In the genomic region with DNA sequence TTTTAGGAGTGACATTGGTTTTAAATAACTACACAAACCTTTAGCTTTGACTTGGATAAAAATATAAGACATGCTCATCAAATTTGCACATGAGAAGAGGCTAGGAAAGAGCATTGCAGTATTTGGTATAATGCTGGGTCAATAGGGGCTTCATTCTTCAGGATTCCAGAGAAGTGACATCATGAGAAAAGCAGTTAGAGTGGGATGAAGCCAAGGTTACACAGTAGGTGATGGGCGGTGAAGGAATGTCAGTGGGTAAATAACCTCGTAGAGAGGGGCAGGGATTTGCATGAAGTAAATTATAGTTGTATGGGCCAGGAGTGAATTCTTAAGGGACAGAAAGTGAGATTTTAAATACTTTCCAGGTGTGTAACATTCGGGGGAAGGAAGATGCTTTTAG, we compare ENCODE assay signal across 12 cellular contexts.
DNase-seq lines count a peak whose midpoint lies in the region; ATAC-seq and TF ChIP-seq lines count a peak whose summit lies in the region.
"Had no signal": no experiment of that assay in that cellular context is flagged by ENCODE, and none has a peak within 500 bp of the region (broad histone marks: within the 10 kb centered on the region; RNA-seq: fewer than 3 reads in every experiment).

No MANE protein-coding gene starts in this region.

- H2AFZ ChIP-seq in smooth muscle cell (ENCODE audit: low read depth) = no peak overlapping the region

- WGBS in smooth muscle cell (ENCODE audit: low lambda C conversion rate) = 9% methylated on average over 3 of the region's 3 CpGs

- H3K9me3 ChIP-seq in adipocyte (ENCODE audit: control insufficient read depth, low read length) = no peaks in the 10 kb centered on the region
- no peaks in the 10 kb centered on the region for H3K9me3 ChIP-seq in iPS-18a (ENCODE audit: control insufficient read depth, low read depth, low read length)
- H3K9me3 ChIP-seq in smooth muscle cell (replicated peaks; ENCODE audit: low read depth) = no peaks in the 10 kb centered on the region

- H3K27me3 ChIP-seq in adipocyte (replicated peaks; ENCODE audit: control insufficient read depth, insufficient read depth, low read length) = no peaks in the 10 kb centered on the region
- no peaks in the 10 kb centered on the region for H3K27me3 ChIP-seq in iPS-18a (ENCODE audit: control insufficient read depth, insufficient read depth, low read length)
- H3K27me3 ChIP-seq in smooth muscle cell (ENCODE audit: low read depth) = no peaks in the 10 kb centered on the region

- ATAC-seq in HG03457 (IDR thresholded peaks at IDR 0.05; ENCODE audit: unreplicated experiment) = no peak
- ATAC-seq: left lobe of liver had no signal

- peak overlapping the region; percentile 70 for H3K4me2 ChIP-seq in smooth muscle cell

- no peaks in the 10 kb centered on the region for H3K79me2 ChIP-seq in smooth muscle cell (ENCODE audit: low read depth)

- no peaks in the 10 kb centered on the region for H3F3A ChIP-seq in smooth muscle cell (ENCODE audit: low read depth)

- DNase-seq in HS-27A (ENCODE audit: low read depth) = peak; percentile 71
- peak; percentile 19 for DNase-seq in adipocyte (ENCODE audit: low read depth)
- DNase-seq in smooth muscle cell (lab: John Stamatoyannopoulos, UW; ENCODE audit: unreplicated experiment) = no peak
- DNase-seq in putamen (ENCODE audit: low spot score) = no peak
- DNase-seq in nucleus accumbens (lab: John Stamatoyannopoulos, UW) = no peak
- DNase-seq: activated CD4-positive, alpha-beta T cell treated with anti-CD3 and anti-CD28 coated beads, Interleukin-2, amount 10 ng/mL, durations not matched to agents 7 days and 5 days; activated naive CD4-positive, alpha-beta T cell treated with anti-CD3 and anti-CD28 coated beads for 36 hours; NCI-H2171 had no signal

- H3K4me1 ChIP-seq in adipocyte (ENCODE audit: control insufficient read depth, insufficient read depth, low read length) = peaks cover 8% of the 10 kb centered on the region
- H3K4me1 ChIP-seq in iPS-18a (ENCODE audit: control insufficient read depth, low read depth, low read length) = peaks cover 18% of the 10 kb centered on the region
- H3K4me1 ChIP-seq in smooth muscle cell (ENCODE audit: low read depth) = peaks cover 19% of the 10 kb centered on the region

- H4K20me1 ChIP-seq in smooth muscle cell (ENCODE audit: low read depth) = no peaks in the 10 kb centered on the region

- no peak overlapping the region for H3K4me3 ChIP-seq in adipocyte (ENCODE audit: low read length)
- no peak overlapping the region for H3K4me3 ChIP-seq in iPS-18a (ENCODE audit: low read length)
- H3K4me3 ChIP-seq in smooth muscle cell = no peak overlapping the region
- H3K4me3 ChIP-seq: skin epidermis had no signal

- H3K9ac ChIP-seq in adipocyte (ENCODE audit: low read length) (no peak overlapping the region), iPS-18a (ENCODE audit: low read length) (no peak overlapping the region), smooth muscle cell (ENCODE audit: low read depth) (peak overlapping the region; percentile 35)

- no peak for TF ChIP-seq CTCF in smooth muscle cell (IDR thresholded peaks at IDR 0.05; ENCODE audit: borderline replicate concordance, insufficient read depth, poor library complexity, severe bottlenecking)

- peak overlapping the region; percentile 39 for H3K27ac ChIP-seq in iPS-18a (ENCODE audit: low read length)
- peak overlapping the region; percentile 88 for H3K27ac ChIP-seq in smooth muscle cell (ENCODE audit: low read depth)
- H3K27ac ChIP-seq: skin epidermis had no signal

- no peaks in the 10 kb centered on the region for H3K36me3 ChIP-seq in adipocyte (ENCODE audit: control insufficient read depth, insufficient read depth, low read length, severe bottlenecking)
- H3K36me3 ChIP-seq in iPS-18a (ENCODE audit: control insufficient read depth, low read depth, low read length) = no peaks in the 10 kb centered on the region
- H3K36me3 ChIP-seq in smooth muscle cell (ENCODE audit: low read depth) = no peaks in the 10 kb centered on the region

Comparison
In these comparisons a context has a peak if more than half of its experiments do, and no peak if none do; other contexts are left out.
1. DNase-seq: peak in HS-27A (single experiment) and adipocyte (single experiment); none in smooth muscle cell (single experiment), putamen (single experiment) and nucleus accumbens (0 of 56).